ENCODE assay signal across 11 cellular contexts in genomic region chr6:166567107-166567506, GRCh38. TPM values are rescaled to one million over a fixed set of nuclear protein-coding genes. Genes with fewer than 3 reads are reported as not detected.
DNase-seq lines count a peak whose midpoint lies in the region; ATAC-seq and TF ChIP-seq lines count a peak whose summit lies in the region.
"Had no signal": no experiment of that assay in that cellular context is flagged by ENCODE, and none has a peak within 500 bp of the region (broad histone marks: within the 10 kb centered on the region; RNA-seq: fewer than 3 reads in every experiment).

No MANE protein-coding gene starts in this region.

- RAD21 ChIA-PET in HCT116 (lab: Charles Lee; ENCODE audit: low non-redundant PET in 1 of 2, low total read pairs in 2 of 2, uncharacterized antibody in 2 of 2, unreplicated experiment in 2 of 2) = no interaction called here

- H3K4me1 ChIP-seq in HCT116 (ENCODE audit: control insufficient read depth in 1 of 2, insufficient read depth in 2 of 2, low read length in 2 of 2) = peaks cover 0 to 15% of the 10 kb centered on the region in 2 experiments; a peak in 1 of 4 replicates
- H3K4me1 ChIP-seq in adipocyte (ENCODE audit: control insufficient read depth, insufficient read depth, low read length) = peaks cover 23% of the 10 kb centered on the region
- peaks cover 1% of the 10 kb centered on the region for H3K4me1 ChIP-seq in upper lobe of right lung

- no peaks in the 10 kb centered on the region for H3K9me3 ChIP-seq in HCT116 (ENCODE audit: control insufficient read depth in 1 of 2, insufficient read depth in 1 of 2, low read depth in 1 of 2, low read length in 2 of 2)
- no peaks in the 10 kb centered on the region for H3K9me3 ChIP-seq in adipocyte (ENCODE audit: control insufficient read depth, low read length)
- no peaks in the 10 kb centered on the region for H3K9me3 ChIP-seq in upper lobe of right lung

- ATAC-seq in HCT116 (no peak; the same call in 1 of the 2 replicates), upper lobe of right lung (peak; percentile 36), HG02981 (IDR thresholded peaks at IDR 0.05; ENCODE audit: unreplicated experiment) (no peak), HG03139 (IDR thresholded peaks at IDR 0.05; ENCODE audit: unreplicated experiment) (no peak)
- ATAC-seq in stimulated activated memory B cell treated with anti-CD40 and anti-IgM and Interleukin-4, amounts not matched to agents 10 μg/mL and 1 μg/mL and 100 μg/mL, for 72 hours = no peak
- ATAC-seq: stimulated activated naive B cell treated with anti-CD40 and anti-IgM and Interleukin-4, amounts not matched to agents 10 μg/mL and 1 μg/mL and 100 μg/mL, for 72 hours had no signal

- POLR2A ChIA-PET in HCT116 (lab: Charles Lee) = no interaction called here

- H3K27me3 ChIP-seq in HCT116 (ENCODE audit: insufficient read depth, low read length) = no peaks in the 10 kb centered on the region
- H3K27me3 ChIP-seq in adipocyte (replicated peaks; ENCODE audit: control insufficient read depth, insufficient read depth, low read length) = no peaks in the 10 kb centered on the region
- H3K27me3 ChIP-seq in upper lobe of right lung = no peaks in the 10 kb centered on the region

- no peak overlapping the region for H3K4me3 Mint-ChIP-seq in stimulated activated memory B cell treated with anti-CD40 and anti-IgM and Interleukin-4, amounts not matched to agents 10 μg/mL and 1 μg/mL and 100 μg/mL, for 72 hours
- H3K4me3 Mint-ChIP-seq: activated CD4-positive, alpha-beta T cell treated with anti-CD3 and anti-CD28 coated beads, Interleukin-2, amount 10 ng/mL, durations not matched to agents 24 days and 14 days; activated naive CD4-positive, alpha-beta T cell treated with anti-CD3 and anti-CD28 coated beads, Interleukin-2, amount 10 ng/mL, durations not matched to agents 7 days and 5 days; stimulated activated naive B cell treated with anti-CD40 and anti-IgM and Interleukin-4, amounts not matched to agents 10 μg/mL and 1 μg/mL and 100 μg/mL, for 72 hours had no signal

- no peak for TF ChIP-seq RAD21 in HCT116 (IDR thresholded peaks at IDR 0.05; ENCODE audit: low read depth)

- no TSS peak for BruUV-seq in HCT116 (replicated peaks; lab: Mats Ljungman, UMichigan)

- TF ChIP-seq CTCF in HCT116 (IDR thresholded peaks at IDR 0.05 in 2 of 3, conservative IDR thresholded peaks at IDR 0.05 in 1 of 3; ENCODE audit: borderline replicate concordance in 1 of 3, insufficient read depth in 1 of 3, low read depth in 2 of 3, low read length in 2 of 3) (no peak), upper lobe of right lung (IDR thresholded peaks at IDR 0.05) (no peak)

- H3K9ac ChIP-seq in HCT116 (ENCODE audit: low read length) (no peak overlapping the region), adipocyte (ENCODE audit: low read length) (no peak overlapping the region)

- no peak overlapping the region for H3K27ac Mint-ChIP-seq in stimulated activated memory B cell treated with anti-CD40 and anti-IgM and Interleukin-4, amounts not matched to agents 10 μg/mL and 1 μg/mL and 100 μg/mL, for 72 hours
- H3K27ac Mint-ChIP-seq: activated CD4-positive, alpha-beta T cell treated with anti-CD3 and anti-CD28 coated beads, Interleukin-2, amount 10 ng/mL, durations not matched to agents 24 days and 14 days; activated naive CD4-positive, alpha-beta T cell treated with anti-CD3 and anti-CD28 coated beads, Interleukin-2, amount 10 ng/mL, durations not matched to agents 7 days and 5 days; stimulated activated naive B cell treated with anti-CD40 and anti-IgM and Interleukin-4, amounts not matched to agents 10 μg/mL and 1 μg/mL and 100 μg/mL, for 72 hours had no signal

- H2AFZ ChIP-seq in HCT116 (ENCODE audit: low read depth, low read length, poor library complexity, severe bottlenecking) = no peak overlapping the region

- H3K9me2 ChIP-seq in HCT116 (ENCODE audit: insufficient read depth) = no peaks in the 10 kb centered on the region

- H3K36me3 ChIP-seq in HCT116 (ENCODE audit: control insufficient read depth in 1 of 2, insufficient read depth in 2 of 2, low read length in 2 of 2) = no peaks in the 10 kb centered on the region
- H3K36me3 ChIP-seq in adipocyte (ENCODE audit: control insufficient read depth, insufficient read depth, low read length, severe bottlenecking) = peaks cover 11% of the 10 kb centered on the region
- H3K36me3 ChIP-seq in upper lobe of right lung = no peaks in the 10 kb centered on the region

- DNase-seq in HCT116 (ENCODE audit: low read depth, low spot score) (no peak), adipocyte (ENCODE audit: low read depth) (peak; percentile 78), foreskin melanocyte (peak; percentile 40), upper lobe of right lung (no peak)
- DNase-seq: activated CD4-positive, alpha-beta T cell treated with anti-CD3 and anti-CD28 coated beads, Interleukin-2, amount 10 ng/mL, durations not matched to agents 24 days and 14 days; activated naive CD4-positive, alpha-beta T cell treated with anti-CD3 and anti-CD28 coated beads, Interleukin-2, amount 10 ng/mL, durations not matched to agents 7 days and 5 days; stimulated activated CD4-positive, alpha-beta T cell treated with anti-CD3 and anti-CD28 coated beads, Interleukin-12 subunit alpha, Interleukin-12 subunit beta, amount 100 ng/mL, for 4 hours; stimulated activated naive B cell treated with anti-CD40 and anti-IgM and Interleukin-4, amounts not matched to agents 10 μg/mL and 1 μg/mL and 100 μg/mL, for 72 hours had no signal

- no peak for TF ChIP-seq POLR2A in HCT116 (IDR thresholded peaks at IDR 0.05; ENCODE audit: borderline replicate concordance, extremely low read depth, insufficient read depth, insufficient read length)

- H3K9me3 Mint-ChIP-seq in stimulated activated memory B cell treated with anti-CD40 and anti-IgM and Interleukin-4, amounts not matched to agents 10 μg/mL and 1 μg/mL and 100 μg/mL, for 72 hours = no peaks in the 10 kb centered on the region
- H3K9me3 Mint-ChIP-seq: activated CD4-positive, alpha-beta T cell treated with anti-CD3 and anti-CD28 coated beads, Interleukin-2, amount 10 ng/mL, durations not matched to agents 24 days and 14 days; activated naive CD4-positive, alpha-beta T cell treated with anti-CD3 and anti-CD28 coated beads, Interleukin-2, amount 10 ng/mL, durations not matched to agents 7 days and 5 days; stimulated activated naive B cell treated with anti-CD40 and anti-IgM and Interleukin-4, amounts not matched to agents 10 μg/mL and 1 μg/mL and 100 μg/mL, for 72 hours had no signal

- 0 out of 2 replicates have a peak overlapping the region, but pooled peaks have one; percentile 7 for H3K4me2 ChIP-seq in HCT116 (ENCODE audit: low read length)

- H3K27me3 Mint-ChIP-seq in stimulated activated memory B cell treated with anti-CD40 and anti-IgM and Interleukin-4, amounts not matched to agents 10 μg/mL and 1 μg/mL and 100 μg/mL, for 72 hours = no peaks in the 10 kb centered on the region
- H3K27me3 Mint-ChIP-seq: activated CD4-positive, alpha-beta T cell treated with anti-CD3 and anti-CD28 coated beads, Interleukin-2, amount 10 ng/mL, durations not matched to agents 24 days and 14 days had no signal

- intact Hi-C loops in HCT116 (cut with micrococcal nuclease) = no loop called here
- intact Hi-C loops in upper lobe of right lung (cut with DNase I) = no loop called here

- no peak overlapping the region for H3K27ac ChIP-seq in HCT116 (ENCODE audit: low read depth, low read length)
- H3K27ac ChIP-seq in upper lobe of right lung = no peak overlapping the region

- no peaks in the 10 kb centered on the region for H3K4me1 Mint-ChIP-seq in stimulated activated memory B cell treated with anti-CD40 and anti-IgM and Interleukin-4, amounts not matched to agents 10 μg/mL and 1 μg/mL and 100 μg/mL, for 72 hours
- H3K4me1 Mint-ChIP-seq: activated CD4-positive, alpha-beta T cell treated with anti-CD3 and anti-CD28 coated beads, Interleukin-2, amount 10 ng/mL, durations not matched to agents 24 days and 14 days; activated naive CD4-positive, alpha-beta T cell treated with anti-CD3 and anti-CD28 coated beads, Interleukin-2, amount 10 ng/mL, durations not matched to agents 7 days and 5 days; stimulated activated naive B cell treated with anti-CD40 and anti-IgM and Interleukin-4, amounts not matched to agents 10 μg/mL and 1 μg/mL and 100 μg/mL, for 72 hours had no signal

- H3K79me2 ChIP-seq in HCT116 (ENCODE audit: insufficient read depth, low read length) = no peaks in the 10 kb centered on the region

- CTCF ChIA-PET in HCT116 (lab: Charles Lee) = no interaction called here

- no peaks in the 10 kb centered on the region for H4K20me1 ChIP-seq in HCT116 (ENCODE audit: insufficient read depth)

- H3K4me3 ChIP-seq in HCT116 (replicated peaks in 1 of 2; ENCODE audit: low read depth in 1 of 2, low read length in 2 of 2) (no peak overlapping the region), adipocyte (ENCODE audit: low read length) (no peak overlapping the region), upper lobe of right lung (no peak overlapping the region)

- H3K36me3 Mint-ChIP-seq in stimulated activated memory B cell treated with anti-CD40 and anti-IgM and Interleukin-4, amounts not matched to agents 10 μg/mL and 1 μg/mL and 100 μg/mL, for 72 hours = peaks cover 10% of the 10 kb centered on the region
- H3K36me3 Mint-ChIP-seq: activated naive CD4-positive, alpha-beta T cell treated with anti-CD3 and anti-CD28 coated beads, Interleukin-2, amount 10 ng/mL, durations not matched to agents 7 days and 5 days had no signal

TF ChIP-seq in HCT116, 20 proteins besides CTCF, POLR2A, EP300 and RAD21 (continues in another document):
- TF ChIP-seq MAX (IDR thresholded peaks at IDR 0.05) (0 out of 2 replicates have a peak, but pooled peaks have one; percentile 17), CEBPB (IDR thresholded peaks at IDR 0.05; ENCODE audit: low read depth) (no peak), SIN3A (IDR thresholded peaks at IDR 0.05; ENCODE audit: low read depth) (no peak)

RNA-seq across cellular contexts. Expression of gene RAMACL, which starts 19.4 kb away (rescaled TPM):
- 0.15 TPM for total RNA-seq in HCT116 (2021; ENCODE audit: unreplicated experiment)
- polyA plus RNA-seq in HCT116 (2012) = 0.05 and 0.08 TPM in 2 replicates
- 8.0 TPM for total RNA-seq in upper lobe of right lung

RNA-seq across cellular contexts. Expression of gene RPS6KA2, which starts 59.9 kb away (rescaled TPM):
- total RNA-seq in HCT116 (2021; ENCODE audit: unreplicated experiment) (8.5 TPM), upper lobe of right lung (136 TPM)
- polyA plus RNA-seq in HCT116 (2012) = 4.9 and 5.5 TPM in 2 replicates

Comparison
In these comparisons a context has a peak if more than half of its experiments do, and no peak if none do; other contexts are left out.
1. DNase-seq: peak in adipocyte (single experiment) and foreskin melanocyte (single experiment); none in HCT116 (single experiment) and upper lobe of right lung (single experiment).
2. RNA of gene RPS6KA2, which starts 59.9 kb away (total RNA-seq): 136 TPM in upper lobe of right lung (single experiment); 8.5 TPM in HCT116 (single experiment); every median in the first group is over 10 times any median in the second.